ENCODE assay signal across 8 cellular contexts in the genomic region with DNA sequence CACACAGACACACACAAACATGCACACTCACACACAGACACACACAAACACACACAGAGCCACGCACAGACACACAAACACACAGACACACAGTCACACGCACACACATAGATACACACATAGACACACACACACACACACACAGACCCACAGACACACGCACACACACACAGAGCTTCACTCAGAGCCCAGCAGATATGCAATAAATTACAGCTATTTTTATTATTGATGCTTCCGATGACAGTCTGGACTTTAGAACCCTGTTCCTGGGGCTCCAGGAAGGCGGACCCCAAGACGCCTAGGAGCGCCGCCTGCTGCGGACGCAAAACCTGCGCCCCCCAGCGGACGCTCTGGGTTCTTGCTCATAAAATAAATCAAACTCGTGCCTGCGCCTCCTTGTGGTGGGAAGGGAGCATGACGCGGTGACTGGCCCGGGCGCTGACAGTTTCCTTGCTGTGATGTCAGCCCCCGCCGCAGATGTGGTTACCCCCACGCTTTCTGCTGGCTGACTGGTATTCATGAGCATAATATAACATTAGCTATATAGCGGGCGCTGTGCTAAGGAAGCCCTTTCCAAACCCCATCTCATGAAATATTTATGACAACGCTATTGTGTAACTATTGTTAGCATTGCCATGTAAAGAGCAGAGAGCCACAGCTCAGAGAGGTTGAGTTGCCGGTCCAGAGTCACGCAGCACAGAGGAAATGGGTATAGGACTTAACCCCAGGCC.
DNase-seq lines count a peak whose midpoint lies in the region; ATAC-seq and TF ChIP-seq lines count a peak whose summit lies in the region.

No MANE protein-coding gene starts in this region.

- no peaks in the 10 kb centered on the region for H3K36me3 Mint-ChIP-seq in naive thymus-derived CD8-positive, alpha-beta T cell
- H3K36me3 Mint-ChIP-seq in stimulated activated effector memory CD8-positive, alpha-beta T cell treated with anti-CD3 and anti-CD28 coated beads, Interleukin-12 subunit alpha, Interleukin-12 subunit beta, amount 100 ng/mL, for 72 hours, result peaks cover 36% of the 10 kb centered on the region

- POLR2A ChIA-PET in naive thymus-derived CD8-positive, alpha-beta T cell (lab: Charles Lee), result interaction anchor here (0.5 to 5.6 kb wide), 13 partner anchors 11 to 260 kb away, joined by 3 to 60 read pairs (median 7); no protein-coding TSS in a partner anchor

- peak overlapping the region; percentile 75 to 96 (median 92) for H3K27ac Mint-ChIP-seq in naive thymus-derived CD8-positive, alpha-beta T cell
- peak overlapping the region; percentile 73 for H3K27ac Mint-ChIP-seq in stimulated activated effector memory CD8-positive, alpha-beta T cell treated with anti-CD3 and anti-CD28 coated beads, Interleukin-12 subunit alpha, Interleukin-12 subunit beta, amount 100 ng/mL, for 72 hours

- peak; percentile 56 for DNase-seq in COLO829 (ENCODE audit: low spot score)
- DNase-seq in OCI-M1 (lab: John Stamatoyannopoulos, UW), result peak; percentile 93
- peak; percentile 94 for DNase-seq in activated T-cell treated with anti-CD3 and anti-CD28 coated beads for 1 hour (ENCODE audit: low read depth)
- no peak for DNase-seq in epithelial cell of proximal tubule (ENCODE audit: low read depth)
- DNase-seq in naive thymus-derived CD8-positive, alpha-beta T cell, result peak; percentile 90 to 99 (median 94)
- DNase-seq in stimulated activated effector memory CD8-positive, alpha-beta T cell treated with anti-CD3 and anti-CD28 coated beads, Interleukin-12 subunit alpha, Interleukin-12 subunit beta, amount 100 ng/mL, for 72 hours (ENCODE audit: low spot score in 2 of 2), result peak; percentile 97 to 98

- H3K4me1 Mint-ChIP-seq in naive thymus-derived CD8-positive, alpha-beta T cell, result peaks cover 24 to 64% (median 58%) of the 10 kb centered on the region in 4 donors
- peaks cover 59% of the 10 kb centered on the region for H3K4me1 Mint-ChIP-seq in stimulated activated effector memory CD8-positive, alpha-beta T cell treated with anti-CD3 and anti-CD28 coated beads, Interleukin-12 subunit alpha, Interleukin-12 subunit beta, amount 100 ng/mL, for 72 hours

- no peaks in the 10 kb centered on the region for H3K27me3 Mint-ChIP-seq in naive thymus-derived CD8-positive, alpha-beta T cell

- peak; percentile 100 for TF ChIP-seq CTCF in epithelial cell of proximal tubule (conservative IDR thresholded peaks at IDR 0.05; ENCODE audit: low read depth, low read length)

- no peaks in the 10 kb centered on the region for H3K9me3 Mint-ChIP-seq in naive thymus-derived CD8-positive, alpha-beta T cell
- no peaks in the 10 kb centered on the region for H3K9me3 Mint-ChIP-seq in stimulated activated effector memory CD8-positive, alpha-beta T cell treated with anti-CD3 and anti-CD28 coated beads, Interleukin-12 subunit alpha, Interleukin-12 subunit beta, amount 100 ng/mL, for 72 hours

- peak overlapping the region; percentile 34 for H3K4me3 ChIP-seq in epithelial cell of proximal tubule (ENCODE audit: low read depth, low read length)

- peak overlapping the region; percentile 10 to 84 (median 67) for H3K4me3 Mint-ChIP-seq in naive thymus-derived CD8-positive, alpha-beta T cell
- H3K4me3 Mint-ChIP-seq in stimulated activated effector memory CD8-positive, alpha-beta T cell treated with anti-CD3 and anti-CD28 coated beads, Interleukin-12 subunit alpha, Interleukin-12 subunit beta, amount 100 ng/mL, for 72 hours, result peak overlapping the region; percentile 50

- no peak for TF ChIP-seq EP300 in Ishikawa (IDR thresholded peaks at IDR 0.05; ENCODE audit: borderline replicate concordance)

- peak; percentile 28 for ATAC-seq in GM21423 (IDR thresholded peaks at IDR 0.05; ENCODE audit: unreplicated experiment)
- peak; percentile 62 to 68 for ATAC-seq in naive thymus-derived CD8-positive, alpha-beta T cell
- peak; percentile 75 for ATAC-seq in stimulated activated effector memory CD8-positive, alpha-beta T cell treated with anti-CD3 and anti-CD28 coated beads, Interleukin-12 subunit alpha, Interleukin-12 subunit beta, amount 100 ng/mL, for 72 hours

- TF ChIP-seq RAD21 in Ishikawa (IDR thresholded peaks at IDR 0.05; ENCODE audit: low read depth), result peak; percentile 78

TF ChIP-seq in Ishikawa, 13 proteins besides CTCF, POLR2A, EP300 and RAD21:
- TF ChIP-seq TCF12 (IDR thresholded peaks at IDR 0.05; ENCODE audit: low read depth) (0 out of 2 replicates have a peak, but pooled peaks have one; percentile 17), NFIC (IDR thresholded peaks at IDR 0.05) (no peak), CREB1 (IDR thresholded peaks at IDR 0.05; ENCODE audit: low read depth) (no peak), TEAD4 (IDR thresholded peaks at IDR 0.05) (no peak), FOXM1 (IDR thresholded peaks at IDR 0.05; ENCODE audit: borderline replicate concordance, low read depth) (no peak), EGR1 (IDR thresholded peaks at IDR 0.05) (0 out of 2 replicates have a peak, but pooled peaks have one; percentile 20), TAF1 (IDR thresholded peaks at IDR 0.05; ENCODE audit: low read depth) (no peak)
